In genomic region chr5:138968601-138969000, GRCh38 we compare ENCODE assay signal across 16 cellular contexts.
DNase-seq lines count a peak whose midpoint lies in the region; ATAC-seq and TF ChIP-seq lines count a peak whose summit lies in the region.
"Had no signal": no experiment of that assay in that cellular context is flagged by ENCODE, and none has a peak within 500 bp of the region (broad histone marks: within the 10 kb centered on the region; RNA-seq: fewer than 3 reads in every experiment).

No MANE protein-coding gene starts in this region.

- H3K9me3 ChIP-seq in RWPE2 (ENCODE audit: severe bottlenecking) = no peaks in the 10 kb centered on the region

- no peaks in the 10 kb centered on the region for H3K4me1 ChIP-seq in RWPE2 (ENCODE audit: insufficient read depth, poor library complexity, severe bottlenecking)

- H3K4me1 Mint-ChIP-seq in stimulated activated naive B cell treated with anti-CD40 and anti-IgM and Interleukin-4, amounts not matched to agents 10 μg/mL and 1 μg/mL and 100 μg/mL, for 72 hours = peaks cover 11 to 15% of the 10 kb centered on the region in 2 donors
- H3K4me1 Mint-ChIP-seq: CD4-positive, CD25-positive, alpha-beta regulatory T cell had no signal

- H3K4me3 ChIP-seq in RWPE2 (ENCODE audit: severe bottlenecking) = no peak overlapping the region

- peaks cover 0 to 2% of the 10 kb centered on the region in 2 donors for H3K9me3 Mint-ChIP-seq in stimulated activated naive B cell treated with anti-CD40 and anti-IgM and Interleukin-4, amounts not matched to agents 10 μg/mL and 1 μg/mL and 100 μg/mL, for 72 hours

- H3K27me3 ChIP-seq in RWPE2 (ENCODE audit: insufficient read depth, poor library complexity, severe bottlenecking) = no peaks in the 10 kb centered on the region

- H3K4me3 Mint-ChIP-seq in stimulated activated naive B cell treated with anti-CD40 and anti-IgM and Interleukin-4, amounts not matched to agents 10 μg/mL and 1 μg/mL and 100 μg/mL, for 72 hours = no peak overlapping the region
- H3K4me3 Mint-ChIP-seq: CD4-positive, CD25-positive, alpha-beta regulatory T cell had no signal

- TF ChIP-seq CTCF in RWPE2 (IDR thresholded peaks at IDR 0.05; ENCODE audit: poor library complexity, severe bottlenecking) = no peak

- no peak overlapping the region for H3K27ac Mint-ChIP-seq in stimulated activated naive B cell treated with anti-CD40 and anti-IgM and Interleukin-4, amounts not matched to agents 10 μg/mL and 1 μg/mL and 100 μg/mL, for 72 hours
- H3K27ac Mint-ChIP-seq: CD4-positive, CD25-positive, alpha-beta regulatory T cell had no signal

- no peaks in the 10 kb centered on the region for H3K27me3 Mint-ChIP-seq in stimulated activated naive B cell treated with anti-CD40 and anti-IgM and Interleukin-4, amounts not matched to agents 10 μg/mL and 1 μg/mL and 100 μg/mL, for 72 hours
- H3K27me3 Mint-ChIP-seq: CD4-positive, CD25-positive, alpha-beta regulatory T cell had no signal

- peak; percentile 30 for DNase-seq in activated effector memory CD4-positive, alpha-beta T cell treated with anti-CD3 and anti-CD28 coated beads, Interleukin-2, amount 50 U/mL, for 16 hours
- DNase-seq in activated effector memory CD4-positive, alpha-beta T cell treated with Interleukin-2 at 50 U/mL for 16 hours = no peak
- DNase-seq in RWPE2 (ENCODE audit: low spot score) (peak; percentile 17), globus pallidus (ENCODE audit: low spot score) (peak; percentile 52), NCI-H510A treated with DMSO at 0.1 percent for 48 hours (lab: John Stamatoyannopoulos, UW) (no peak)
- no peak for DNase-seq in stimulated activated naive B cell treated with anti-CD40 and anti-IgM and Interleukin-4, amounts not matched to agents 10 μg/mL and 1 μg/mL and 100 μg/mL, for 72 hours
- DNase-seq: 8988T; CD4-positive, CD25-positive, alpha-beta regulatory T cell; GDM1; HCEC 1CT; Kasumi-1; NCI-H187 treated with DMSO at 0.1 percent for 48 hours; NCI-H2171 treated with DMSO at 0.1 percent for 48 hours; NCI-H524 had no signal

- peaks cover 6 to 34% of the 10 kb centered on the region in 2 donors for H3K36me3 Mint-ChIP-seq in stimulated activated naive B cell treated with anti-CD40 and anti-IgM and Interleukin-4, amounts not matched to agents 10 μg/mL and 1 μg/mL and 100 μg/mL, for 72 hours

- ATAC-seq in RWPE2 (ENCODE audit: low read depth) = no peak
- ATAC-seq in stimulated activated naive B cell treated with anti-CD40 and anti-IgM and Interleukin-4, amounts not matched to agents 10 μg/mL and 1 μg/mL and 100 μg/mL, for 72 hours (replicated peaks) = peak; percentile 4 to 15
- ATAC-seq in GM19351 (IDR thresholded peaks at IDR 0.05; ENCODE audit: unreplicated experiment) = no peak
- no peak for ATAC-seq in HG02870 (IDR thresholded peaks at IDR 0.05; ENCODE audit: unreplicated experiment)

- H3K36me3 ChIP-seq in RWPE2 (ENCODE audit: low read depth) = no peaks in the 10 kb centered on the region

- H3K27ac ChIP-seq in RWPE2 (ENCODE audit: poor library complexity, severe bottlenecking) = no peak overlapping the region

Comparison
In these comparisons a context has a peak if more than half of its experiments do, and no peak if none do; other contexts are left out.
1. DNase-seq: peak in activated effector memory CD4-positive, alpha-beta T cell treated with anti-CD3 and anti-CD28 coated beads, Interleukin-2, amount 50 U/mL, for 16 hours (single experiment), RWPE2 (single experiment) and globus pallidus (single experiment); none in activated effector memory CD4-positive, alpha-beta T cell treated with Interleukin-2 at 50 U/mL for 16 hours (single experiment), stimulated activated naive B cell treated with anti-CD40 and anti-IgM and Interleukin-4, amounts not matched to agents 10 μg/mL and 1 μg/mL and 100 μg/mL, for 72 hours (single experiment) and NCI-H510A treated with DMSO at 0.1 percent for 48 hours (single experiment).
2. ATAC-seq: peak in stimulated activated naive B cell treated with anti-CD40 and anti-IgM and Interleukin-4, amounts not matched to agents 10 μg/mL and 1 μg/mL and 100 μg/mL, for 72 hours (2 of 2); none in RWPE2 (single experiment), GM19351 (single experiment) and HG02870 (single experiment).